In genomic region chr6:34981951-34982350, GRCh38 we compare ENCODE assay signal across 16 cellular contexts.
A peak's percentile ranks its signal among the peaks of the same experiment; 100 is the strongest.
DNase-seq lines count a peak whose midpoint lies in the region; ATAC-seq, FAIRE-seq and TF ChIP-seq lines count a peak whose summit lies in the region.
"Had no signal": no experiment of that assay in that cellular context is flagged by ENCODE, and none has a peak within 500 bp of the region (broad histone marks: within the 10 kb centered on the region; RNA-seq: fewer than 3 reads in every experiment).

No MANE protein-coding gene starts in this region.

- TF ChIP-seq POLR2A in HepG2 (IDR thresholded peaks at IDR 0.05; ENCODE audit: insufficient read depth in 1 of 2, low read depth in 2 of 2, low read length in 2 of 2) (no peak), right lobe of liver (IDR thresholded peaks at IDR 0.05) (no peak)

- intact Hi-C loops in HepG2 (cut with micrococcal nuclease; ENCODE audit: unreplicated experiment), result no loop called here
- intact Hi-C loops in right lobe of liver (cut with DNase I), result no loop called here

- H3K36me3 ChIP-seq in HepG2 (replicated peaks in 1 of 2; ENCODE audit: control insufficient read depth in 1 of 2, insufficient read depth in 2 of 2, low read length in 2 of 2) (peaks cover 12 to 43% of the 10 kb centered on the region in 2 experiments), right lobe of liver (peaks cover 0 to 33% (median 2%) of the 10 kb centered on the region in 4 donors), H7 (replicated peaks; ENCODE audit: control insufficient read depth, insufficient read depth, low read length) (peaks cover 3% of the 10 kb centered on the region)

- WGBS in HepG2 (ENCODE audit: low lambda C conversion rate), result 95% methylated on average over 7 of the region's 7 CpGs
- 72% methylated on average over 5 of the region's 7 CpGs for WGBS in right lobe of liver (ENCODE audit: insufficient coverage, low coverage, low lambda C conversion rate, missing lambda C conversion rate)

- no peaks in the 10 kb centered on the region for H3K9me3 Mint-ChIP-seq in type B pancreatic cell
- H3K9me3 Mint-ChIP-seq: CD4-positive, alpha-beta memory T cell; neural crest cell had no signal

- FAIRE-seq in HepG2 (lab: Jason Lieb, UNC), result no peak

- in situ Hi-C loops in HepG2 (cut with HindIII; ENCODE audit: extremely low pct_ligation_motif_present, low pct_unique_long_range_greater_than_20kb), result no loop called here

- no peak for ATAC-seq in HepG2
- ATAC-seq in right lobe of liver, result no peak
- no peak for ATAC-seq in GM19467 (IDR thresholded peaks at IDR 0.05; ENCODE audit: unreplicated experiment)

- no peak overlapping the region for H3K9ac ChIP-seq in HepG2 (ENCODE audit: insufficient read depth, low read depth, low read length)

- H3K4me1 ChIP-seq in HepG2 (ENCODE audit: insufficient read depth, low read length) (no peaks in the 10 kb centered on the region), right lobe of liver (peaks cover 0 to 10% (median under 1%) of the 10 kb centered on the region in 4 donors)

- POLR2A ChIA-PET in HepG2 (lab: Yijun Ruan, JAX), result no interaction called here

- no peaks in the 10 kb centered on the region for H3K27me3 Mint-ChIP-seq in type B pancreatic cell
- H3K27me3 Mint-ChIP-seq: CD4-positive, alpha-beta memory T cell had no signal

- no peak for TF ChIP-seq RAD21 in HepG2 (CRISPR knock-in tag; IDR thresholded peaks at IDR 0.05)

- no peaks in the 10 kb centered on the region for H4K20me1 ChIP-seq in HepG2 (ENCODE audit: insufficient read depth, low read length)

- H3K4me3 Mint-ChIP-seq in type B pancreatic cell, result no peak overlapping the region
- H3K4me3 Mint-ChIP-seq: CD4-positive, alpha-beta memory T cell; neural crest cell had no signal

- H3K27ac Mint-ChIP-seq in type B pancreatic cell, result peak overlapping the region; percentile 14

- DNase-seq in HepG2 (ENCODE audit: low spot score) (no peak), right lobe of liver (no peak), amniotic epithelial cell (ENCODE audit: low read depth) (peak; percentile 11), fibroblast of pulmonary artery (ENCODE audit: low read depth) (peak; percentile 18), type B pancreatic cell (ENCODE audit: extremely low spot score, unreplicated experiment) (no peak), SIG-M5 treated with dmso at 0.1 percent for 504 hours (lab: John Stamatoyannopoulos, UW; ENCODE audit: unreplicated experiment) (no peak), H7 (no peak)
- DNase-seq: activated CD4-positive, alpha-beta T cell treated with anti-CD3 and anti-CD28 coated beads, Interleukin-2, amount 50 U/mL, for 1 hour; activated naive CD4-positive, alpha-beta T cell treated with anti-CD3 and anti-CD28 coated beads, Interleukin-2, amount 50 U/mL, for 16 hours; CD4-positive, alpha-beta memory T cell; kidney glomerular epithelial cell; NCI-H1436 treated with DMSO at 0.1 percent for 48 hours; stimulated activated naive CD4-positive, alpha-beta T cell treated with Interleukin-2 at 50 U/mL for 16 hours had no signal

- no peaks in the 10 kb centered on the region for H3K27me3 ChIP-seq in HepG2 (ENCODE audit: control insufficient read depth in 1 of 2, insufficient read depth in 2 of 2, low read length in 2 of 2)
- H3K27me3 ChIP-seq in right lobe of liver, result no peaks in the 10 kb centered on the region
- no peaks in the 10 kb centered on the region for H3K27me3 ChIP-seq in H7 (ENCODE audit: control insufficient read depth, insufficient read depth, low read length)
- H3K27me3 ChIP-seq: cardiac muscle cell had no signal

- TF ChIP-seq EP300 in HepG2 (IDR thresholded peaks at IDR 0.05; ENCODE audit: low read depth in 2 of 2, low read length in 2 of 2), result no peak
- TF ChIP-seq EP300 in HepG2 (CRISPR knock-in tag; IDR thresholded peaks at IDR 0.05; ENCODE audit: borderline replicate concordance), result no peak

- TF ChIP-seq CTCF in HepG2 (CRISPR knock-in tag; IDR thresholded peaks at IDR 0.05) (no peak), right lobe of liver (IDR thresholded peaks at IDR 0.05) (no peak), fibroblast of pulmonary artery (IDR thresholded peaks at IDR 0.05; ENCODE audit: low read length, missing control alignments) (no peak), type B pancreatic cell (conservative IDR thresholded peaks at IDR 0.05) (no peak)

- peaks cover 11% of the 10 kb centered on the region for H3K36me3 Mint-ChIP-seq in type B pancreatic cell

- CTCF ChIA-PET in HepG2 (lab: Yijun Ruan, JAX; ENCODE audit: low intra/inter-chr PET ratio, low total read pairs), result no interaction called here

- no peak overlapping the region for H3K4me3 ChIP-seq in HepG2 (replicated peaks in 1 of 3; ENCODE audit: insufficient read depth in 1 of 3, low read depth in 2 of 3, low read length in 3 of 3)
- no peak overlapping the region for H3K4me3 ChIP-seq in right lobe of liver
- no peak overlapping the region for H3K4me3 ChIP-seq in fibroblast of pulmonary artery (replicated peaks; ENCODE audit: low read depth, low read length)
- H3K4me3 ChIP-seq in H7 (ENCODE audit: insufficient read depth, low read depth, low read length), result no peak overlapping the region
- H3K4me3 ChIP-seq: cardiac muscle cell had no signal

- H3K4me1 Mint-ChIP-seq in type B pancreatic cell (ENCODE audit: unreplicated experiment), result peaks cover 5% of the 10 kb centered on the region
- H3K4me1 Mint-ChIP-seq: CD4-positive, alpha-beta memory T cell had no signal

- BruUV-seq in HepG2 (replicated peaks; lab: Mats Ljungman, UMichigan), result no TSS peak

- no peaks in the 10 kb centered on the region for H3K79me2 ChIP-seq in HepG2 (ENCODE audit: insufficient read depth, low read length)

- H3K9me3 ChIP-seq in HepG2 (ENCODE audit: low read length) (no peaks in the 10 kb centered on the region), right lobe of liver (no peaks in the 10 kb centered on the region)

- no peak overlapping the region for H2AFZ ChIP-seq in HepG2 (ENCODE audit: low read length)

- H3K27ac ChIP-seq in HepG2 (ENCODE audit: extremely low read length, insufficient read depth, low read length) (no peak overlapping the region), right lobe of liver (peak overlapping the region in 1 of 3 donors; percentile 2)

- no peak overlapping the region for H3K4me2 ChIP-seq in HepG2 (ENCODE audit: low read depth, low read length)

TF ChIP-seq in HepG2, 621 proteins besides CTCF, POLR2A, EP300 and RAD21:
- TF ChIP-seq ZNF503 (CRISPR knock-in tag; IDR thresholded peaks at IDR 0.05) (no peak), SATB2 (CRISPR knock-in tag; IDR thresholded peaks at IDR 0.05) (no peak), NFE2L2 (IDR thresholded peaks at IDR 0.05; ENCODE audit: low read length) (peak; percentile 58; the same call in 1 of the 2 replicates), RXRB (CRISPR knock-in tag; IDR thresholded peaks at IDR 0.05; ENCODE audit: borderline replicate concordance) (no peak), ZFP41 (CRISPR knock-in tag; IDR thresholded peaks at IDR 0.05; ENCODE audit: borderline replicate concordance) (no peak), RBAK (CRISPR knock-in tag; IDR thresholded peaks at IDR 0.05) (no peak), POLR2AphosphoS5 (IDR thresholded peaks at IDR 0.05; ENCODE audit: low read depth, low read length) (no peak), ZNF263 (CRISPR knock-in tag; IDR thresholded peaks at IDR 0.05) (no peak), SP1 (IDR thresholded peaks at IDR 0.05) (no peak), SP1 (CRISPR knock-in tag; IDR thresholded peaks at IDR 0.05) (no peak), MAFK (conservative IDR thresholded peaks at IDR 0.05 in 1 of 2, IDR thresholded peaks at IDR 0.05 in 1 of 2; ENCODE audit: low read length in 2 of 2) (peak; percentile 59 to 65), ZNF292 (CRISPR knock-in tag; IDR thresholded peaks at IDR 0.05; ENCODE audit: borderline replicate concordance, low read depth) (no peak), ISX (CRISPR knock-in tag; conservative IDR thresholded peaks at IDR 0.05) (no peak), ZNF12 (CRISPR knock-in tag; IDR thresholded peaks at IDR 0.05) (no peak), ZNF10 (CRISPR knock-in tag; IDR thresholded peaks at IDR 0.05; ENCODE audit: borderline replicate concordance, low read depth) (no peak)
- TF ChIP-seq, protein P1, sequence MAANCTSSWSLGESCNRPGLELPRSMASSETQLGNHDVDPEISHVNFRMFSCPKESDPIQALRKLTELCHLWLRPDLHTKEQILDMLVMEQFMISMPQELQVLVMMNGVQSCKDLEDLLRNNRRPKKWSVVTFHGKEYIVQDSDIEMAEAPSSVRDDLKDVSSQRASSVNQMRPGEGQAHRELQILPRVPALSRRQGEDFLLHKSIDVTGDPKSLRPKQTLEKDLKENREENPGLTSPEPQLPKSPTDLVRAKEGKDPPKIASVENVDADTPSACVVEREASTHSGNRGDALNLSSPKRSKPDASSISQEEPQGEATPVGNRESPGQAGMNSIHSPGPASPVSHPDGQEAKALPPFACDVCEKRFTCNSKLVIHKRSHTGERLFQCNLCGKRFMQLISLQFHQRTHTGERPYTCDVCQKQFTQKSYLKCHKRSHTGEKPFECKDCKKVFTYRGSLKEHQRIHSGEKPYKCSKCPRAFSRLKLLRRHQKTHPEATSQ (CRISPR knock-in tag; IDR thresholded peaks at IDR 0.05; ENCODE audit: borderline replicate concordance), result no peak
TF ChIP-seq in HepG2: peak in this region for 2.

Comparison
In these comparisons a context has a peak if more than half of its experiments do, and no peak if none do; other contexts are left out.
1. DNase-seq: peak in amniotic epithelial cell (single experiment) and fibroblast of pulmonary artery (single experiment); none in HepG2 (single experiment), right lobe of liver (0 of 3), type B pancreatic cell (single experiment), SIG-M5 treated with dmso at 0.1 percent for 504 hours (single experiment) and H7 (single experiment).